17 cellular contexts compared by ENCODE assay signal in genomic region chr11:120134106-120134930, GRCh38. TPM values are rescaled to one million over a fixed set of nuclear protein-coding genes. Genes with fewer than 3 reads are reported as not detected.
DNase-seq lines count a peak whose midpoint lies in the region; ATAC-seq and TF ChIP-seq lines count a peak whose summit lies in the region.
"Had no signal": no experiment of that assay in that cellular context is flagged by ENCODE, and none has a peak within 500 bp of the region (broad histone marks: within the 10 kb centered on the region; RNA-seq: fewer than 3 reads in every experiment).

No MANE protein-coding gene starts in this region.

- H3K9ac ChIP-seq in colonic mucosa (ENCODE audit: low read depth in 2 of 2, low read length in 2 of 2): no peak overlapping the region

- intact Hi-C loops in colonic mucosa (cut with DNase I): no loop called here

- ATAC-seq in GM19351 (IDR thresholded peaks at IDR 0.05; ENCODE audit: unreplicated experiment): no peak
- ATAC-seq: effector memory CD8-positive, alpha-beta T cell had no signal

- H3K27ac Mint-ChIP-seq in mesothelial cell of epicardium (no peak overlapping the region), type B pancreatic cell (peak overlapping the region; percentile 51), progenitor cell of endocrine pancreas (no peak overlapping the region)
- H3K27ac Mint-ChIP-seq: activated naive CD4-positive, alpha-beta T cell treated with anti-CD3 and anti-CD28 coated beads for 36 hours; CD4-positive, alpha-beta T cell; effector memory CD8-positive, alpha-beta T cell; immature natural killer cell had no signal

- peak; percentile 38 for DNase-seq in activated effector memory CD4-positive, alpha-beta T cell treated with anti-CD3 and anti-CD28 coated beads, Interleukin-2, amount 50 U/mL, for 16 hours
- DNase-seq in activated effector memory CD4-positive, alpha-beta T cell treated with Interleukin-2 at 50 U/mL for 16 hours: no peak
- peak; percentile 14 for DNase-seq in colonic mucosa
- DNase-seq in mesothelial cell of epicardium (ENCODE audit: low spot score in 2 of 2, unreplicated experiment in 2 of 2): peak; percentile 3 to 21
- peak; percentile 62 for DNase-seq in type B pancreatic cell (ENCODE audit: extremely low spot score, unreplicated experiment)
- no peak for DNase-seq in progenitor cell of endocrine pancreas (ENCODE audit: low spot score, unreplicated experiment)
- no peak for DNase-seq in middle frontal gyrus (ENCODE audit: extremely low spot score, low spot score)
- DNase-seq: activated naive CD4-positive, alpha-beta T cell treated with anti-CD3 and anti-CD28 coated beads for 36 hours; effector memory CD8-positive, alpha-beta T cell; foreskin melanocyte; immature natural killer cell; NCI-H146; NCI-H510A; stimulated activated CD4-positive, alpha-beta T cell treated with anti-CD3 and anti-CD28 coated beads, Interleukin-15, amount 100 ng/mL, for 24 hours had no signal

- no peak overlapping the region for H3K4me3 ChIP-seq in colonic mucosa

- no peaks in the 10 kb centered on the region for H3K27me3 ChIP-seq in colonic mucosa

- H3K4me1 ChIP-seq in colonic mucosa: no peaks in the 10 kb centered on the region

- H3K36me3 Mint-ChIP-seq in mesothelial cell of epicardium (no peaks in the 10 kb centered on the region), type B pancreatic cell (peaks cover 5% of the 10 kb centered on the region), progenitor cell of endocrine pancreas (ENCODE audit: insufficient read depth) (no peaks in the 10 kb centered on the region)
- H3K36me3 Mint-ChIP-seq: immature natural killer cell had no signal

- H3K9me3 Mint-ChIP-seq in mesothelial cell of epicardium (no peaks in the 10 kb centered on the region), type B pancreatic cell (no peaks in the 10 kb centered on the region), progenitor cell of endocrine pancreas (ENCODE audit: low read depth) (no peaks in the 10 kb centered on the region)
- H3K9me3 Mint-ChIP-seq: activated naive CD4-positive, alpha-beta T cell treated with anti-CD3 and anti-CD28 coated beads for 36 hours; CD4-positive, alpha-beta T cell; effector memory CD8-positive, alpha-beta T cell; immature natural killer cell had no signal

- H3K27me3 Mint-ChIP-seq in mesothelial cell of epicardium (ENCODE audit: low read depth) (peaks cover 15% of the 10 kb centered on the region), type B pancreatic cell (peaks cover 4% of the 10 kb centered on the region), progenitor cell of endocrine pancreas (peaks cover 30% of the 10 kb centered on the region)

- H3K4me3 Mint-ChIP-seq in mesothelial cell of epicardium: no peak overlapping the region
- H3K4me3 Mint-ChIP-seq in type B pancreatic cell: peak overlapping the region; percentile 88
- no peak overlapping the region for H3K4me3 Mint-ChIP-seq in progenitor cell of endocrine pancreas (ENCODE audit: low read depth)
- H3K4me3 Mint-ChIP-seq: activated naive CD4-positive, alpha-beta T cell treated with anti-CD3 and anti-CD28 coated beads for 36 hours; CD4-positive, alpha-beta T cell; effector memory CD8-positive, alpha-beta T cell; immature natural killer cell had no signal

- H3K4me1 Mint-ChIP-seq in mesothelial cell of epicardium: peaks cover 12% of the 10 kb centered on the region
- H3K4me1 Mint-ChIP-seq in type B pancreatic cell (ENCODE audit: unreplicated experiment): peaks cover 7% of the 10 kb centered on the region
- H3K4me1 Mint-ChIP-seq in progenitor cell of endocrine pancreas (ENCODE audit: low read depth): peaks cover 2% of the 10 kb centered on the region
- H3K4me1 Mint-ChIP-seq: immature natural killer cell had no signal

- H3K27ac ChIP-seq in colonic mucosa: no peak overlapping the region
- H3K27ac ChIP-seq: HL-60 had no signal

- TF ChIP-seq CTCF in colonic mucosa (IDR thresholded peaks at IDR 0.05) (no peak), mesothelial cell of epicardium (IDR thresholded peaks at IDR 0.05; ENCODE audit: unreplicated experiment) (no peak), type B pancreatic cell (conservative IDR thresholded peaks at IDR 0.05) (no peak), progenitor cell of endocrine pancreas (IDR thresholded peaks at IDR 0.05; ENCODE audit: unreplicated experiment) (no peak)

- no peaks in the 10 kb centered on the region for H3K36me3 ChIP-seq in colonic mucosa

- H3K9me3 ChIP-seq in colonic mucosa: no peaks in the 10 kb centered on the region

RNA-seq across cellular contexts. Expression of gene TRIM29, which starts 3.6 kb away (rescaled TPM):
- total RNA-seq in colonic mucosa (1 to 10 TPM; 3.4 to 4.0 TPM), mesothelial cell of epicardium (7.0 to 9.7 TPM (median 7.9 TPM) in 3 replicates), type B pancreatic cell (ENCODE audit: low replicate concordance) (56.7 and 207 TPM in 2 replicates), progenitor cell of endocrine pancreas (0.33 TPM in 1 of 2 replicates, not detected in the other)
- total RNA-seq: activated naive CD4-positive, alpha-beta T cell treated with anti-CD3 and anti-CD28 coated beads for 36 hours; CD4-positive, alpha-beta T cell had no signal

Comparison
In these comparisons a context has a peak if more than half of its experiments do, and no peak if none do; other contexts are left out.
1. DNase-seq: peak in activated effector memory CD4-positive, alpha-beta T cell treated with anti-CD3 and anti-CD28 coated beads, Interleukin-2, amount 50 U/mL, for 16 hours (single experiment), colonic mucosa (single experiment), mesothelial cell of epicardium (2 of 2) and type B pancreatic cell (single experiment); none in activated effector memory CD4-positive, alpha-beta T cell treated with Interleukin-2 at 50 U/mL for 16 hours (single experiment), progenitor cell of endocrine pancreas (single experiment) and middle frontal gyrus (single experiment).